In genomic region chr11:2641623-2642022, GRCh38 we compare ENCODE assay signal across 9 cellular contexts.
"Had no signal": no experiment of that assay in that cellular context is flagged by ENCODE, and none has a peak within 500 bp of the region (broad histone marks: within the 10 kb centered on the region; RNA-seq: fewer than 3 reads in every experiment).

No MANE protein-coding gene starts in this region.

- DNase-seq: GOT3, H7, HFFc6, IMR-90, KG1 had no signal

- H3K36me3 ChIP-seq: HAP-1 had no signal

- H3K4me1 ChIP-seq: HAP-1 had no signal

- FAIRE-seq: K562 had no signal

- H3K27ac Mint-ChIP-seq: HFFc6 had no signal

- H3K4me3 Mint-ChIP-seq: HFFc6 had no signal

- H3K4me3 ChIP-seq: HAP-1, K562 had no signal

- H3K27ac ChIP-seq: HL-60 had no signal

- H3K9me3 ChIP-seq: HAP-1 had no signal

- ATAC-seq: HCT116, K562 had no signal
